8 cellular contexts compared by ENCODE assay signal in genomic region chr20:1894471-1894950, GRCh38. TPM values are rescaled to one million over a fixed set of nuclear protein-coding genes. Genes with fewer than 3 reads are reported as not detected.
DNase-seq lines count a peak whose midpoint lies in the region; ATAC-seq, FAIRE-seq and TF ChIP-seq lines count a peak whose summit lies in the region.

No MANE protein-coding gene starts in this region.

- H3K4me3 ChIP-seq in A673 (ENCODE audit: low read depth, low read length, poor library complexity, severe bottlenecking) = peak overlapping the region; percentile 88
- peak overlapping the region; percentile 90 for H3K4me3 ChIP-seq in epithelial cell of esophagus (ENCODE audit: low read length)
- H3K4me3 ChIP-seq in mucosa of descending colon = peak overlapping the region; percentile 14
- H3K4me3 ChIP-seq in urinary bladder (ENCODE audit: low read depth, low read length) = peak overlapping the region; percentile 69

- peak overlapping the region; percentile 92 for H3K27ac ChIP-seq in A673 (ENCODE audit: low read depth, low read length, poor library complexity, severe bottlenecking)
- peak overlapping the region; percentile 87 for H3K27ac ChIP-seq in urinary bladder (ENCODE audit: low read depth)

- no peak for FAIRE-seq in GM19239 (lab: Jason Lieb, UNC)

- ATAC-seq in SK-N-SH treated with all-trans-retinoic acid at 6 μM for 48 hours (peak; percentile 80), mucosa of descending colon (peak; percentile 71), GM21825 (IDR thresholded peaks at IDR 0.05; ENCODE audit: unreplicated experiment) (no peak), HG03432 (IDR thresholded peaks at IDR 0.05; ENCODE audit: unreplicated experiment) (no peak)

- peaks cover 69% of the 10 kb centered on the region for H3K4me1 ChIP-seq in A673 (ENCODE audit: insufficient read depth, low read length, poor library complexity, severe bottlenecking)
- H3K4me1 ChIP-seq in mucosa of descending colon (ENCODE audit: low read depth) = peaks cover 3% of the 10 kb centered on the region
- H3K4me1 ChIP-seq in urinary bladder (ENCODE audit: insufficient read depth) = no peaks in the 10 kb centered on the region

- WGBS in urinary bladder = under 1% methylated on average over 64 of the region's 70 CpGs

- H3K27me3 ChIP-seq in A673 (replicated peaks; ENCODE audit: insufficient read depth, low read depth, low read length, poor library complexity) = no peaks in the 10 kb centered on the region

- H3K36me3 ChIP-seq in A673 (ENCODE audit: insufficient read depth, low read length, poor library complexity, severe bottlenecking) = peaks cover 10% of the 10 kb centered on the region
- H3K36me3 ChIP-seq in mucosa of descending colon (ENCODE audit: low read depth) = no peaks in the 10 kb centered on the region
- H3K36me3 ChIP-seq in urinary bladder (ENCODE audit: insufficient read depth) = no peaks in the 10 kb centered on the region

- no TSS peak for BruUV-seq in A673 (replicated peaks; lab: Mats Ljungman, UMichigan)

- TF ChIP-seq CTCF in A673 (conservative IDR thresholded peaks at IDR 0.05; ENCODE audit: low read depth, low read length) (no peak), epithelial cell of esophagus (IDR thresholded peaks at IDR 0.05; ENCODE audit: insufficient read depth, low read depth, low read length, missing control alignments) (no peak), mucosa of descending colon (IDR thresholded peaks at IDR 0.05) (no peak)

- CTCF ChIA-PET in A673 (lab: Charles Lee) = no interaction called here

- POLR2A ChIA-PET in A673 (lab: Charles Lee; ENCODE audit: low non-redundant PET) = no interaction called here

- intact Hi-C loops in A673 (cut with micrococcal nuclease; ENCODE audit: unreplicated experiment) (no loop called here), mucosa of descending colon (cut with DNase I, micrococcal nuclease) (no loop called here)

- peak; percentile 56 for DNase-seq in A673 (ENCODE audit: low spot score)
- DNase-seq in GM19239 (ENCODE audit: insufficient read length, low spot score) = peak; percentile 28
- DNase-seq in epithelial cell of esophagus (ENCODE audit: low read depth) = peak; percentile 71
- peak; percentile 51 to 76 (median 70) for DNase-seq in mucosa of descending colon

- H3K9me3 ChIP-seq in A673 (ENCODE audit: low read depth, low read length, poor library complexity, severe bottlenecking) (no peaks in the 10 kb centered on the region), mucosa of descending colon (no peaks in the 10 kb centered on the region)

TF ChIP-seq in SK-N-SH treated with all-trans-retinoic acid at 6 μM for 48 hours, 23 proteins besides CTCF, POLR2A, EP300 and RAD21:
- TF ChIP-seq SNAI2 (CRISPR knock-in tag; IDR thresholded peaks at IDR 0.05) (no peak), ZFP3 (CRISPR knock-in tag; IDR thresholded peaks at IDR 0.05) (no peak), RARB (CRISPR knock-in tag; IDR thresholded peaks at IDR 0.05) (no peak), TCF4 (CRISPR knock-in tag; IDR thresholded peaks at IDR 0.05; ENCODE audit: borderline replicate concordance) (no peak), CSRNP3 (CRISPR knock-in tag; IDR thresholded peaks at IDR 0.05) (no peak)

RNA-seq across cellular contexts. Expression of gene SIRPA, which starts 0.7 kb away (rescaled TPM):
- total RNA-seq in A673 (2021) = 81.0 and 81.2 TPM in 2 replicates
- total RNA-seq in mucosa of descending colon = 10 to 100 TPM in 2 of 3 donors, 1 to 10 TPM in 1; 7.6 to 24.4 (median 14.1) TPM
- total RNA-seq in urinary bladder = 11.2 TPM
- polyA plus RNA-seq in urinary bladder = 27.8 TPM

Comparison
In these comparisons a context has a peak if more than half of its experiments do, and no peak if none do; other contexts are left out.
1. H3K4me3 ChIP-seq: peak in every context shown above with its lines; median percentile 90 in epithelial cell of esophagus; 88 in A673; 69 in urinary bladder; 14 in mucosa of descending colon.
2. ATAC-seq: peak in SK-N-SH treated with all-trans-retinoic acid at 6 μM for 48 hours (single experiment) and mucosa of descending colon (single experiment); none in GM21825 (single experiment) and HG03432 (single experiment).
3. Peak in every context shown above with its lines, with median percentiles within 50 percentile points of each other: DNase-seq.